9 cellular contexts compared by ENCODE assay signal in the genomic region with DNA sequence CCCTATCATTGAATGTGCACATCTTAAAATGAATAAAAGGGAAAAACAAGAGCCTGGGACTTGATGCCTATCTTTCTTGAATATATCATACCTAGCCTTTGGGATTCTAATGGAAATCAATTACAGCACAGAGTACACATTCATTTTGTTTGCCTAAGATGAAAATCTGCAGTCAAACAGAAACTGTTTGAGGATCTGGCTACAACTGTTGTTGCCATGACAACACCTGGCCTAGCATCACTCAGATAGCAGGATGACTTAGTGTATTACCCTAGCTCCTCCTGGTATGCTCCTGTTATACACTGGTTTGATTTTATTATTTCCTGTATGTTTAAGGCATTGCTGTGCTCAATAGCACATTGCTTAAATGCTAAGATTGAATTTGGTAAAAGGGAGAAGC.
DNase-seq lines count a peak whose midpoint lies in the region; ATAC-seq and TF ChIP-seq lines count a peak whose summit lies in the region.
"Had no signal": no experiment of that assay in that cellular context is flagged by ENCODE, and none has a peak within 500 bp of the region (broad histone marks: within the 10 kb centered on the region; RNA-seq: fewer than 3 reads in every experiment).

No MANE protein-coding gene starts in this region.

- no peaks in the 10 kb centered on the region for H3K27me3 ChIP-seq in WERI-Rb-1 (ENCODE audit: insufficient read depth, low read depth, severe bottlenecking)

- H3K4me3 ChIP-seq in LNCaP clone FGC (ENCODE audit: low read depth, low read length): no peak overlapping the region
- no peak overlapping the region for H3K4me3 ChIP-seq in WERI-Rb-1 (ENCODE audit: low read depth, low read length)
- H3K4me3 ChIP-seq: mucosa of descending colon had no signal

- no peak overlapping the region for H3K27ac ChIP-seq in WERI-Rb-1

- peaks cover 3% of the 10 kb centered on the region for H3K9me3 ChIP-seq in WERI-Rb-1 (ENCODE audit: severe bottlenecking)
- H3K9me3 ChIP-seq: mucosa of descending colon had no signal

- H3K36me3 ChIP-seq in WERI-Rb-1: no peaks in the 10 kb centered on the region

- TF ChIP-seq CTCF in LNCaP clone FGC (IDR thresholded peaks at IDR 0.05; ENCODE audit: control insufficient read depth, extremely low read depth, insufficient read depth) (no peak), WERI-Rb-1 (IDR thresholded peaks at IDR 0.05; ENCODE audit: low read depth, low read length) (no peak)

- ATAC-seq in GM18508 (IDR thresholded peaks at IDR 0.05; ENCODE audit: insufficient read depth, unreplicated experiment) (peak; percentile 58), GM21717 (IDR thresholded peaks at IDR 0.05; ENCODE audit: unreplicated experiment) (peak; percentile 87), HG02763 (IDR thresholded peaks at IDR 0.05; ENCODE audit: unreplicated experiment) (no peak)
- ATAC-seq: mucosa of descending colon had no signal

- DNase-seq in LNCaP clone FGC (ENCODE audit: low read depth) (peak; percentile 97), fibroblast of peridontal ligament (ENCODE audit: extremely low read depth) (peak; percentile 35), LoVo (ENCODE audit: low spot score) (no peak), WERI-Rb-1 (no peak), COLO668 (lab: John Stamatoyannopoulos, UW; ENCODE audit: unreplicated experiment) (no peak)
- DNase-seq: mucosa of descending colon had no signal

Comparison
In these comparisons a context has a peak if more than half of its experiments do, and no peak if none do; other contexts are left out.
1. DNase-seq: peak in LNCaP clone FGC (single experiment) and fibroblast of peridontal ligament (single experiment); none in LoVo (single experiment), WERI-Rb-1 (single experiment) and COLO668 (single experiment).